ENCODE assay signal across 20 cellular contexts in genomic region chr5:160231789-160232342, GRCh38. TPM values are rescaled to one million over a fixed set of nuclear protein-coding genes. Genes with fewer than 3 reads are reported as not detected.
DNase-seq lines count a peak whose midpoint lies in the region; ATAC-seq and TF ChIP-seq lines count a peak whose summit lies in the region.
"Had no signal": no experiment of that assay in that cellular context is flagged by ENCODE, and none has a peak within 500 bp of the region (broad histone marks: within the 10 kb centered on the region; RNA-seq: fewer than 3 reads in every experiment).

No MANE protein-coding gene starts in this region.

- POLR2A ChIA-PET in T-cell (lab: Charles Lee) = interaction anchor here in 1 of 2 donors (0.7 kb wide), 1 partner anchor 415 kb away, joined by 3 read pairs; no protein-coding TSS in a partner anchor

- no peaks in the 10 kb centered on the region for H3K9me3 Mint-ChIP-seq in T-cell
- H3K9me3 Mint-ChIP-seq: activated CD4-positive, alpha-beta T cell treated with anti-CD3 and anti-CD28 coated beads, Interleukin-2, amount 10 ng/mL, durations not matched to agents 7 days and 5 days; IgD-negative memory B cell had no signal

- CTCF ChIA-PET in T-cell (lab: Charles Lee) = no interaction called here

- no peak for TF ChIP-seq CTCF in choroid plexus epithelial cell (conservative IDR thresholded peaks at IDR 0.05; ENCODE audit: low read depth, low read length)

- peak; percentile 41 for DNase-seq in Daoy (ENCODE audit: low read depth)
- peak; percentile 18 for DNase-seq in choroid plexus epithelial cell (ENCODE audit: low read depth)
- DNase-seq in midbrain (lab: John Stamatoyannopoulos, UW) = no peak
- no peak for DNase-seq in NCI-H510A (lab: John Stamatoyannopoulos, UW)
- DNase-seq in T-cell = no peak
- DNase-seq in 8988T = no peak
- DNase-seq: activated CD4-positive, alpha-beta T cell treated with anti-CD3 and anti-CD28 coated beads, Interleukin-2, amount 10 ng/mL, durations not matched to agents 7 days and 5 days; activated CD8-positive, alpha-beta memory T cell treated with anti-CD3 and anti-CD28 coated beads, Interleukin-2, amount 50 U/mL, for 48 hours; colonic mucosa; DMS53; gastrocnemius medialis; left ventricle myocardium inferior; NCI-H2081; right cardiac atrium; SK-N-SH had no signal

- H3K4me3 ChIP-seq in choroid plexus epithelial cell (ENCODE audit: low read depth, low read length) = no peak overlapping the region
- H3K4me3 ChIP-seq: colonic mucosa, gastrocnemius medialis, left ventricle myocardium inferior had no signal

- H3K27me3 Mint-ChIP-seq in T-cell = no peaks in the 10 kb centered on the region
- H3K27me3 Mint-ChIP-seq: activated CD4-positive, alpha-beta T cell treated with anti-CD3 and anti-CD28 coated beads, Interleukin-2, amount 10 ng/mL, durations not matched to agents 7 days and 5 days had no signal

- ATAC-seq in GM21360 (IDR thresholded peaks at IDR 0.05; ENCODE audit: unreplicated experiment) (peak; percentile 44), HG03442 (IDR thresholded peaks at IDR 0.05; ENCODE audit: unreplicated experiment) (peak; percentile 61), T-cell (replicated peaks in 1 of 4) (no peak)
- ATAC-seq: gastrocnemius medialis had no signal

- no peaks in the 10 kb centered on the region for H3K36me3 Mint-ChIP-seq in T-cell

- no peak overlapping the region for H3K4me3 Mint-ChIP-seq in T-cell
- H3K4me3 Mint-ChIP-seq: activated CD4-positive, alpha-beta T cell treated with anti-CD3 and anti-CD28 coated beads, Interleukin-2, amount 10 ng/mL, durations not matched to agents 7 days and 5 days; IgD-negative memory B cell had no signal

- H3K27ac Mint-ChIP-seq in T-cell = no peak overlapping the region
- H3K27ac Mint-ChIP-seq: activated CD4-positive, alpha-beta T cell treated with anti-CD3 and anti-CD28 coated beads, Interleukin-2, amount 10 ng/mL, durations not matched to agents 7 days and 5 days; IgD-negative memory B cell had no signal

- H3K4me1 Mint-ChIP-seq in T-cell = no peaks in the 10 kb centered on the region
- H3K4me1 Mint-ChIP-seq: activated CD4-positive, alpha-beta T cell treated with anti-CD3 and anti-CD28 coated beads, Interleukin-2, amount 10 ng/mL, durations not matched to agents 7 days and 5 days had no signal

RNA-seq across cellular contexts. Expression of gene FABP6, which starts 2.6 kb away (rescaled TPM):
- total RNA-seq in Daoy (2014; rRNA removed; shearing (Covaris generic)) = 5.7 and 10.7 TPM in 2 replicates
- not detected for total RNA-seq in T-cell
- total RNA-seq: activated CD4-positive, alpha-beta T cell treated with anti-CD3 and anti-CD28 coated beads, Interleukin-2, amount 10 ng/mL, durations not matched to agents 7 days and 5 days; colonic mucosa; endothelial cell of umbilical vein; gastrocnemius medialis; osteoblast; right cardiac atrium had no signal

Comparison
In these comparisons a context has a peak if more than half of its experiments do, and no peak if none do; other contexts are left out.
1. DNase-seq: peak in Daoy (single experiment) and choroid plexus epithelial cell (single experiment); none in midbrain (single experiment), NCI-H510A (single experiment), T-cell (0 of 34) and 8988T (single experiment).
2. ATAC-seq: peak in GM21360 (single experiment) and HG03442 (single experiment); none in T-cell (0 of 4).